8 cellular contexts compared by ENCODE assay signal in the genomic region with DNA sequence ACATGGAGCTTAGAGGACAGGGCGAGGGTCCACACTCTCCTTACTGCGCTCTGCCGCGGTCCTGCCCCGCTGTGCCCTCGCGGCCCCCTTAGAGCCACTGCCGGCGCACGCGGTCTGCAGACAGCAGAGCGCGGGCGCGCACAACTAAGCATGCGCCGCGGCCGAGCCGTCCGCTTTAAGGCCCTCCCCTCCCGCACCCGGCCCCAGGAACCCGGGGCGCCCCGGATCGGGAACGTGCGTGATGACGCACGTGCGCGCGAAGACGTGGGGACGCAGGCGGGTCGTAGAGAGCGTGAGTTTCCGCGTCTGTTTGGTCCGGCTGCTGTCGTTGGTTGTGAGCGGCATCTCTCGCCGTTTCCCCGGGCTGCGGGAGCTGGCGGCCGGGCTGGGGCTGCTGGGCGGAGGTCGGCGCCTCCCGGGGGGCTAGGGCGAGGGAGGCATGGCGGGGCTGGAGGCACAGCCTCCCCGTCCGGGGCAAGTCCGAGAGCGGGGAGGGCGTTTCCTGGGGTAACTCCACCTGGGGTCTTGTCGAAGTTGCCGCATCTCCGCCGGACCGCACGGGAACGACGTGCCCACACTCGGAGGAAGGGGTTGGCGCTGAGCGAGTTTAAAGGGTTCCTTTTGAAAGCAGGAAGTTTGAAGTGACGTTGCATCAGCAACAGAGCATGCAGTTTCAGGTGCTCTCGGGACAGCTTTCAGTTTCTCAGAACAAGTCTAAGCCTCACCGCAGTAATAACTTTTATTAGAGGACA. TPM values are rescaled to one million over a fixed set of nuclear protein-coding genes. Genes with fewer than 3 reads are reported as not detected.
DNase-seq lines count a peak whose midpoint lies in the region; ATAC-seq and TF ChIP-seq lines count a peak whose summit lies in the region.

A gene with protein sequence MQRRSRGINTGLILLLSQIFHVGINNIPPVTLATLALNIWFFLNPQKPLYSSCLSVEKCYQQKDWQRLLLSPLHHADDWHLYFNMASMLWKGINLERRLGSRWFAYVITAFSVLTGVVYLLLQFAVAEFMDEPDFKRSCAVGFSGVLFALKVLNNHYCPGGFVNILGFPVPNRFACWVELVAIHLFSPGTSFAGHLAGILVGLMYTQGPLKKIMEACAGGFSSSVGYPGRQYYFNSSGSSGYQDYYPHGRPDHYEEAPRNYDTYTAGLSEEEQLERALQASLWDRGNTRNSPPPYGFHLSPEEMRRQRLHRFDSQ (plus strand): TSS at position 259 of the 752 bp plus-strand sequence. CDS start 28,640 bp downstream, outside the sequence.

- H3K27ac ChIP-seq in HUES6 (ENCODE audit: low read depth, low read length) (peak within 1 kb of the TSS; percentile 64), OCI-LY7 (ENCODE audit: low read depth, low read length, poor library complexity, severe bottlenecking) (peak within 1 kb of the TSS; percentile 97)

- peak within 1 kb of the TSS; percentile 98 for H3K27ac Mint-ChIP-seq in Calu3 (ENCODE audit: unreplicated experiment)

- POLR2A ChIA-PET in OCI-LY7 (lab: Charles Lee) = interaction anchor here (0.6 to 2.6 kb wide), 17 partner anchors 10 to 275 kb away, joined by 3 to 21 read pairs (median 4); a partner anchor contains a TSS

- H3K27me3 Mint-ChIP-seq in Calu3 (ENCODE audit: unreplicated experiment) = no peaks in the 10 kb centered on the region

- peaks cover 11% of the 10 kb centered on the region; the same call in 1 of the 2 replicates for H4K20me1 ChIP-seq in OCI-LY7 (ENCODE audit: insufficient read depth, low read length)

- H3K36me3 ChIP-seq in HUES6 (ENCODE audit: control insufficient read depth, insufficient read depth, low read length) (peaks cover 10% of the 10 kb centered on the region; the same call in 1 of the 2 replicates), OCI-LY7 (ENCODE audit: insufficient read depth, low read length) (peaks cover 46% of the 10 kb centered on the region)

- H3K4me1 ChIP-seq in HUES6 (ENCODE audit: control insufficient read depth, insufficient read depth, low read length) = peaks cover 10% of the 10 kb centered on the region
- peaks cover 53% of the 10 kb centered on the region for H3K4me1 ChIP-seq in OCI-LY7 (ENCODE audit: insufficient read depth, low read length, poor library complexity, severe bottlenecking)
- peaks cover 36% of the 10 kb centered on the region for H3K4me1 ChIP-seq in mononuclear cell (ENCODE audit: insufficient read depth, low read length)

- CTCF ChIA-PET in Calu3 (lab: Charles Lee) (interaction anchor here (0.7 kb wide), 1 partner anchor 23 kb away, joined by 3 read pairs; no protein-coding TSS in a partner anchor), OCI-LY7 (lab: Charles Lee; ENCODE audit: unreplicated experiment) (interaction anchor here (0.6 to 1.3 kb wide), 3 partner anchors 69 to 196 kb away, joined by 3 read pairs; no protein-coding TSS in a partner anchor)

- H2AFZ ChIP-seq in OCI-LY7 (ENCODE audit: low read length) = peak within 1 kb of the TSS; percentile 24; the same call in 1 of the 2 replicates

- peak; percentile 81 for ATAC-seq in GM21423 (IDR thresholded peaks at IDR 0.05; ENCODE audit: unreplicated experiment)

- H3K36me3 Mint-ChIP-seq in Calu3 (ENCODE audit: insufficient read depth, unreplicated experiment) = peaks cover 51% of the 10 kb centered on the region

- H3K4me1 Mint-ChIP-seq in Calu3 (ENCODE audit: low read depth, unreplicated experiment) = peaks cover 18% of the 10 kb centered on the region

- H3K4me3 Mint-ChIP-seq in Calu3 (ENCODE audit: low read depth, unreplicated experiment) = peak within 1 kb of the TSS; percentile 98

- H3K79me2 ChIP-seq in OCI-LY7 (ENCODE audit: insufficient read depth, low read depth, low read length) = peaks cover 74% of the 10 kb centered on the region

- peak within 1 kb of the TSS; percentile 98 for H3K4me2 ChIP-seq in OCI-LY7 (ENCODE audit: low read length)

- no peaks in the 10 kb centered on the region for H3K9me3 Mint-ChIP-seq in Calu3 (ENCODE audit: low read depth, unreplicated experiment)

- DNase-seq in Calu3 (peak; percentile 95), OCI-LY7 (ENCODE audit: low spot score) (peak; percentile 96), activated T-cell treated with anti-CD3 and anti-CD28 coated beads for 24 hours (ENCODE audit: low read depth) (peak; percentile 93), epidermal melanocyte (ENCODE audit: insufficient read length, low spot score) (peak; percentile 79)
- DNase-seq in stimulated activated CD8-positive, alpha-beta memory T cell treated with anti-CD3 and anti-CD28 coated beads, Interleukin-4, amount 100 ng/mL, for 1 hour (ENCODE audit: low read depth in 2 of 2, low spot score in 1 of 2) = peak; percentile 87 to 88

- H3K9ac ChIP-seq in HUES6 (ENCODE audit: low read length) = peak within 1 kb of the TSS; percentile 74

- peak within 1 kb of the TSS; percentile 64 for H3K4me3 ChIP-seq in HUES6 (ENCODE audit: low read depth, low read length)
- peak within 1 kb of the TSS; percentile 73 for H3K4me3 ChIP-seq in OCI-LY7 (ENCODE audit: low read depth, low read length, poor library complexity, severe bottlenecking)
- H3K4me3 ChIP-seq in mononuclear cell (ENCODE audit: low read length) = peak within 1 kb of the TSS; percentile 70

- H3K9me3 ChIP-seq in HUES6 (ENCODE audit: control insufficient read depth, insufficient read depth, low read depth, low read length) = no peaks in the 10 kb centered on the region
- no peaks in the 10 kb centered on the region for H3K9me3 ChIP-seq in OCI-LY7 (ENCODE audit: low read length)
- no peaks in the 10 kb centered on the region for H3K9me3 ChIP-seq in mononuclear cell (ENCODE audit: low read depth, low read length)

- TF ChIP-seq CTCF in Calu3 (IDR thresholded peaks at IDR 0.05; ENCODE audit: unreplicated experiment) (no peak), OCI-LY7 (conservative IDR thresholded peaks at IDR 0.05; ENCODE audit: low read length) (no peak)

- H3K9me2 ChIP-seq in OCI-LY7 (ENCODE audit: insufficient read depth, low read length) = no peaks in the 10 kb centered on the region

- BruUV-seq in Calu3 (replicated peaks; lab: Mats Ljungman, UMichigan) (TSS peak; percentile 68), OCI-LY7 (replicated peaks; lab: Mats Ljungman, UMichigan) (no TSS peak)

- H3K27me3 ChIP-seq in HUES6 (ENCODE audit: control insufficient read depth, insufficient read depth, low read length) (no peaks in the 10 kb centered on the region; the same call in 1 of the 2 replicates), mononuclear cell (ENCODE audit: insufficient read depth, low read length) (no peaks in the 10 kb centered on the region)

- intact Hi-C loops in Calu3 (cut with micrococcal nuclease; ENCODE audit: unreplicated experiment) (loop anchor here (1.0 to 10.0 kb wide), 2 partner anchors 36 to 149 kb away; no protein-coding TSS in a partner anchor), OCI-LY7 (cut with micrococcal nuclease; ENCODE audit: unreplicated experiment) (loop anchor here (1.0 to 2.0 kb wide), 5 partner anchors 35 to 149 kb away; no protein-coding TSS in a partner anchor)

RNA-seq across cellular contexts. Expression of the gene that starts here (rescaled TPM):
- total RNA-seq in Calu3 (2022) (28.7 and 32.8 TPM in 2 replicates), OCI-LY7 (2022) (80.3 and 87.8 TPM in 2 replicates), mononuclear cell (92.2 TPM)
- total RNA-seq in OCI-LY7 (2014; rRNA removed; shearing (Covaris generic)) = 30.4 and 40.8 TPM in 2 replicates

Comparison
In these comparisons a context has a peak if more than half of its experiments do, and no peak if none do; other contexts are left out.
1. Peak in every context shown above with its lines: DNase-seq, ATAC-seq, H3K4me3 ChIP-seq and H3K27ac ChIP-seq.